28 cellular contexts compared by ENCODE assay signal in genomic region chr2:169208026-169208425, GRCh38.
"Had no signal": no experiment of that assay in that cellular context is flagged by ENCODE, and none has a peak within 500 bp of the region (broad histone marks: within the 10 kb centered on the region; RNA-seq: fewer than 3 reads in every experiment).

No MANE protein-coding gene starts in this region.

- H3K27ac ChIP-seq: colonic mucosa, coronary artery, dorsolateral prefrontal cortex, epithelial cell of prostate, esophagus muscularis mucosa, esophagus squamous epithelium, foreskin keratinocyte, gastrocnemius medialis, gastroesophageal sphincter, heart left ventricle, heart right ventricle had no signal

- H3K4me3 ChIP-seq: colonic mucosa, coronary artery, dorsolateral prefrontal cortex, esophagus muscularis mucosa, esophagus squamous epithelium, gastrocnemius medialis, gastroesophageal sphincter, heart left ventricle, heart right ventricle had no signal

- H3K4me1 ChIP-seq: colonic mucosa, esophagus muscularis mucosa, esophagus squamous epithelium, foreskin keratinocyte, gastrocnemius medialis, gastroesophageal sphincter, heart left ventricle, heart right ventricle had no signal

- H3K9me3 ChIP-seq: colonic mucosa, esophagus muscularis mucosa, esophagus squamous epithelium, gastrocnemius medialis, gastroesophageal sphincter, heart left ventricle, heart right ventricle had no signal

- DNase-seq: colonic mucosa; cortex of kidney; dermis blood vessel endothelial cell; dorsolateral prefrontal cortex; effector CD4-positive, alpha-beta T cell; effector CD8-positive, alpha-beta T cell; effector memory CD4-positive, alpha-beta T cell; effector memory CD8-positive, alpha-beta T cell; endodermal cell; erythroblast; esophagus squamous epithelium; foreskin fibroblast; foreskin keratinocyte; foreskin melanocyte; gastrocnemius medialis; glutamatergic neuron; head of caudate nucleus; heart left ventricle; heart right ventricle had no signal

- ATAC-seq: effector memory CD8-positive, alpha-beta T cell; esophagus mucosa; foreskin keratinocyte; gastrocnemius medialis; gastroesophageal sphincter; heart left ventricle; heart right ventricle had no signal

- H3K27me3 ChIP-seq: colonic mucosa, dorsolateral prefrontal cortex, esophagus muscularis mucosa, esophagus squamous epithelium, gastrocnemius medialis, gastroesophageal sphincter, heart right ventricle had no signal

- FAIRE-seq: colon, endometrium, endothelial cell of umbilical vein, frontal cortex had no signal

- H3K36me3 ChIP-seq: colonic mucosa, esophagus muscularis mucosa, esophagus squamous epithelium, gastrocnemius medialis, gastroesophageal sphincter, heart left ventricle, heart right ventricle had no signal
